Comparison of ENCODE assay signal across 2 cellular contexts in genomic region chr3:30557904-30558303, GRCh38.
TF ChIP-seq lines count a peak whose summit lies in the region.

No MANE protein-coding gene starts in this region.

TF ChIP-seq in HEK293, 187 proteins besides CTCF, POLR2A, EP300 and RAD21:
- TF ChIP-seq SCRT2 (tag by site-specific recombination; IDR thresholded peaks at IDR 0.05) (peak; percentile 62), TSHZ1 (tag by site-specific recombination; IDR thresholded peaks at IDR 0.05; ENCODE audit: borderline replicate concordance) (no peak)
- TF ChIP-seq, protein P1, sequence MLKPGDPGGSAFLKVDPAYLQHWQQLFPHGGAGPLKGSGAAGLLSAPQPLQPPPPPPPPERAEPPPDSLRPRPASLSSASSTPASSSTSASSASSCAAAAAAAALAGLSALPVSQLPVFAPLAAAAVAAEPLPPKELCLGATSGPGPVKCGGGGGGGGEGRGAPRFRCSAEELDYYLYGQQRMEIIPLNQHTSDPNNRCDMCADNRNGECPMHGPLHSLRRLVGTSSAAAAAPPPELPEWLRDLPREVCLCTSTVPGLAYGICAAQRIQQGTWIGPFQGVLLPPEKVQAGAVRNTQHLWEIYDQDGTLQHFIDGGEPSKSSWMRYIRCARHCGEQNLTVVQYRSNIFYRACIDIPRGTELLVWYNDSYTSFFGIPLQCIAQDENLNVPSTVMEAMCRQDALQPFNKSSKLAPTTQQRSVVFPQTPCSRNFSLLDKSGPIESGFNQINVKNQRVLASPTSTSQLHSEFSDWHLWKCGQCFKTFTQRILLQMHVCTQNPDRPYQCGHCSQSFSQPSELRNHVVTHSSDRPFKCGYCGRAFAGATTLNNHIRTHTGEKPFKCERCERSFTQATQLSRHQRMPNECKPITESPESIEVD (tag by site-specific recombination; IDR thresholded peaks at IDR 0.05) = no peak

TF ChIP-seq in HepG2, 621 proteins besides CTCF, POLR2A, EP300 and RAD21:
- TF ChIP-seq ZNF687 (CRISPR knock-in tag; IDR thresholded peaks at IDR 0.05) = no peak
- TF ChIP-seq ZNF501 (CRISPR knock-in tag; IDR thresholded peaks at IDR 0.05) = no peak
- no peak for TF ChIP-seq SOX6 (IDR thresholded peaks at IDR 0.05)
- peak; percentile 57 for TF ChIP-seq SOX6 (CRISPR knock-in tag; IDR thresholded peaks at IDR 0.05)
- TF ChIP-seq, protein P2, sequence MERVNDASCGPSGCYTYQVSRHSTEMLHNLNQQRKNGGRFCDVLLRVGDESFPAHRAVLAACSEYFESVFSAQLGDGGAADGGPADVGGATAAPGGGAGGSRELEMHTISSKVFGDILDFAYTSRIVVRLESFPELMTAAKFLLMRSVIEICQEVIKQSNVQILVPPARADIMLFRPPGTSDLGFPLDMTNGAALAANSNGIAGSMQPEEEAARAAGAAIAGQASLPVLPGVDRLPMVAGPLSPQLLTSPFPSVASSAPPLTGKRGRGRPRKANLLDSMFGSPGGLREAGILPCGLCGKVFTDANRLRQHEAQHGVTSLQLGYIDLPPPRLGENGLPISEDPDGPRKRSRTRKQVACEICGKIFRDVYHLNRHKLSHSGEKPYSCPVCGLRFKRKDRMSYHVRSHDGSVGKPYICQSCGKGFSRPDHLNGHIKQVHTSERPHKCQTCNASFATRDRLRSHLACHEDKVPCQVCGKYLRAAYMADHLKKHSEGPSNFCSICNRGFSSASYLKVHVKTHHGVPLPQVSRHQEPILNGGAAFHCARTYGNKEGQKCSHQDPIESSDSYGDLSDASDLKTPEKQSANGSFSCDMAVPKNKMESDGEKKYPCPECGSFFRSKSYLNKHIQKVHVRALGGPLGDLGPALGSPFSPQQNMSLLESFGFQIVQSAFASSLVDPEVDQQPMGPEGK (CRISPR knock-in tag; IDR thresholded peaks at IDR 0.05) = peak; percentile 21; the same call in 1 of the 2 replicates
- TF ChIP-seq PAXIP1 (CRISPR knock-in tag; conservative IDR thresholded peaks at IDR 0.05) = 0 out of 2 replicates have a peak, but pooled peaks have one; percentile 30
- TF ChIP-seq ZNF281 (CRISPR knock-in tag; IDR thresholded peaks at IDR 0.05; ENCODE audit: borderline replicate concordance) = peak; percentile 28; the same call in 1 of the 2 replicates
- peak; percentile 51; the same call in 1 of the 2 replicates for TF ChIP-seq SIX1 (CRISPR knock-in tag; IDR thresholded peaks at IDR 0.05; ENCODE audit: borderline replicate concordance)
- TF ChIP-seq HNF4A (CRISPR knock-in tag; IDR thresholded peaks at IDR 0.05) = peak; percentile 70
- no peak for TF ChIP-seq ZNF17 (CRISPR knock-in tag; IDR thresholded peaks at IDR 0.05)
- TF ChIP-seq POGZ (CRISPR knock-in tag; IDR thresholded peaks at IDR 0.05) = peak; percentile 74
- peak; percentile 77; the same call in 1 of the 2 replicates for TF ChIP-seq SIX4 (CRISPR knock-in tag; IDR thresholded peaks at IDR 0.05)
- no peak for TF ChIP-seq ATF1 (CRISPR knock-in tag; IDR thresholded peaks at IDR 0.05)
- no peak for TF ChIP-seq BCLAF1 (IDR thresholded peaks at IDR 0.05)
- TF ChIP-seq HNF4G (IDR thresholded peaks at IDR 0.05; ENCODE audit: borderline replicate concordance, low read depth, low read length) = peak; percentile 32; the same call in 1 of the 2 replicates
- TF ChIP-seq HNF4G (CRISPR knock-in tag; IDR thresholded peaks at IDR 0.05; ENCODE audit: borderline replicate concordance, low read depth) = no peak
- TF ChIP-seq ZNF30 (CRISPR knock-in tag; IDR thresholded peaks at IDR 0.05) = no peak
